In genomic region chr4:80321776-80322175, GRCh38 we compare ENCODE assay signal across 24 cellular contexts. TPM values are rescaled to one million over a fixed set of nuclear protein-coding genes. Genes with fewer than 3 reads are reported as not detected.
A peak's percentile ranks its signal among the peaks of the same experiment; 100 is the strongest.
DNase-seq lines count a peak whose midpoint lies in the region; ATAC-seq and TF ChIP-seq lines count a peak whose summit lies in the region.
"Had no signal": no experiment of that assay in that cellular context is flagged by ENCODE, and none has a peak within 500 bp of the region (broad histone marks: within the 10 kb centered on the region; RNA-seq: fewer than 3 reads in every experiment).

No MANE protein-coding gene starts in this region.

- H3K27me3 Mint-ChIP-seq in H9 (ENCODE audit: low read depth): peaks cover 11% of the 10 kb centered on the region

- H3K36me3 ChIP-seq in brain microvascular endothelial cell (replicated peaks) (no peaks in the 10 kb centered on the region), sigmoid colon (no peaks in the 10 kb centered on the region)
- H3K36me3 ChIP-seq: BLaER1 had no signal

- no peaks in the 10 kb centered on the region for H3K79me2 ChIP-seq in H9 (ENCODE audit: insufficient read depth, low read length)

- no peak overlapping the region for H3K4me2 ChIP-seq in H9 (ENCODE audit: insufficient read depth, insufficient read length, low read length)
- H3K4me2 ChIP-seq: BLaER1 had no signal

- no peak for TF ChIP-seq EP300 in sigmoid colon (IDR thresholded peaks at IDR 0.05)

- WGBS in H9 (ENCODE audit: extremely low coverage, insufficient read length, low lambda C conversion rate): no CpG with 5 or more reads among the region's 4 CpGs
- 73 to 80% methylated on average over 4 of the region's 4 CpGs for WGBS in sigmoid colon, 2 donors

- H3T11ph ChIP-seq in H9 (ENCODE audit: low read length): no peak overlapping the region

- H2BK20ac ChIP-seq in H9 (ENCODE audit: low read depth, low read length, poor library complexity, severe bottlenecking): no peak overlapping the region

- H3K4me3 ChIP-seq in brain microvascular endothelial cell (ENCODE audit: low read depth, low read length) (no peak overlapping the region), sigmoid colon (no peak overlapping the region)
- H3K4me3 ChIP-seq: BLaER1 had no signal

- H2BK120ac ChIP-seq in H9 (ENCODE audit: low read depth, low read length, poor library complexity, severe bottlenecking): no peak overlapping the region

- H2BK15ac ChIP-seq in H9 (ENCODE audit: low read depth, low read length): no peak overlapping the region

- H3K9ac ChIP-seq in H9 (ENCODE audit: extremely low read depth, insufficient read length, low read length): no peak overlapping the region
- H3K9ac ChIP-seq: BLaER1 had no signal

- no peak overlapping the region for H3K18ac ChIP-seq in H9 (ENCODE audit: insufficient read length, low read depth, low read length)

- no peaks in the 10 kb centered on the region for H3K79me1 ChIP-seq in H9 (ENCODE audit: insufficient read depth, low read depth, low read length, poor library complexity, severe bottlenecking)

- ATAC-seq in activated CD4-positive, CD25-positive, alpha-beta regulatory T cell treated with anti-CD3 and anti-CD28 coated beads, Interleukin-2, amount 50 U/mL, for 24 hours: no peak

- H3K4me1 Mint-ChIP-seq in H9: no peaks in the 10 kb centered on the region
- H3K4me1 Mint-ChIP-seq: CD4-positive, CD25-positive, alpha-beta regulatory T cell; IgD-negative memory B cell had no signal

- no peak overlapping the region for H3K27ac Mint-ChIP-seq in H9
- H3K27ac Mint-ChIP-seq: IgD-negative memory B cell had no signal

- H3K27ac ChIP-seq in H9 (ENCODE audit: insufficient read length, low read depth, low read length) (no peak overlapping the region), brain microvascular endothelial cell (no peak overlapping the region), sigmoid colon (no peak overlapping the region)
- H3K27ac ChIP-seq: BLaER1, RWPE1 had no signal

- H4K5ac ChIP-seq in H9 (ENCODE audit: insufficient read length, low read depth, low read length): no peak overlapping the region

- no peak overlapping the region for H2BK5ac ChIP-seq in H9 (ENCODE audit: insufficient read length, low read length)

- H2AK5ac ChIP-seq in H9 (ENCODE audit: insufficient read length, low read length): no peak overlapping the region

- in situ Hi-C loops in brain microvascular endothelial cell (cut with HindIII; ENCODE audit: low pct_ligation_motif_present, low sequenced_read_pairs): no loop called here

- H3K23ac ChIP-seq in H9 (ENCODE audit: insufficient read length, low read depth, low read length): no peak overlapping the region

- TF ChIP-seq CTCF in GM12872 (IDR thresholded peaks at IDR 0.05; ENCODE audit: insufficient read depth, low read depth, low read length) (0 out of 3 replicates have a peak, but pooled peaks have one; percentile 1), H9 (conservative IDR thresholded peaks at IDR 0.05) (peak; percentile 35; the same call in 2 of the 3 replicates), brain microvascular endothelial cell (IDR thresholded peaks at IDR 0.05; ENCODE audit: low read depth, low read length, missing control alignments) (peak; percentile 13), sigmoid colon (IDR thresholded peaks at IDR 0.05) (no peak)

- no peak overlapping the region for H2BK12ac ChIP-seq in H9 (ENCODE audit: insufficient read length, low read depth, low read length)

- no peak overlapping the region for H3K4me3 Mint-ChIP-seq in H9
- H3K4me3 Mint-ChIP-seq: CD4-positive, CD25-positive, alpha-beta regulatory T cell; IgD-negative memory B cell had no signal

- H4K91ac ChIP-seq in H9 (ENCODE audit: insufficient read length, low read depth, low read length): no peak overlapping the region

- H4K20me1 ChIP-seq in H9 (ENCODE audit: control insufficient read depth, insufficient read depth, insufficient read length): no peaks in the 10 kb centered on the region
- H4K20me1 ChIP-seq: BLaER1 had no signal

- DNase-seq in H9: no peak
- no peak for DNase-seq in brain microvascular endothelial cell
- DNase-seq in posterior vena cava (ENCODE audit: low spot score): peak; percentile 16
- DNase-seq in stimulated activated naive CD4-positive, alpha-beta T cell treated with Interleukin-2 at 50 U/mL for 16 hours (lab: John Stamatoyannopoulos, UW): no peak
- no peak for DNase-seq in T-helper 9 cell
- DNase-seq in sigmoid colon: no peak
- DNase-seq: CD4-positive, CD25-positive, alpha-beta regulatory T cell; DMS153; NCI-H1092; NCI-H1436; NCI-H187; NCI-H2081 treated with DMSO at 0.1 percent for 48 hours; NCI-H2171; NCI-H226; NCI-H510A; NCI-H69; SHP77; SW 1271 had no signal

- H3K27me3 ChIP-seq in H9 (ENCODE audit: insufficient read depth, low read length) (no peaks in the 10 kb centered on the region), brain microvascular endothelial cell (replicated peaks) (no peaks in the 10 kb centered on the region), sigmoid colon (no peaks in the 10 kb centered on the region)
- H3K27me3 ChIP-seq: BLaER1 had no signal

- H3K9me3 ChIP-seq in H9 (ENCODE audit: control insufficient read depth, low read depth, low read length) (no peaks in the 10 kb centered on the region), sigmoid colon (no peaks in the 10 kb centered on the region)
- H3K9me3 ChIP-seq: BLaER1 had no signal

- H3K14ac ChIP-seq in H9 (ENCODE audit: insufficient read depth, low read length): no peak overlapping the region

- no peaks in the 10 kb centered on the region for H3K9me3 Mint-ChIP-seq in H9
- H3K9me3 Mint-ChIP-seq: IgD-negative memory B cell had no signal

- H3K36me3 Mint-ChIP-seq in H9 (ENCODE audit: insufficient read depth in 1 of 3, low read depth in 3 of 3): no peaks in the 10 kb centered on the region
- H3K36me3 Mint-ChIP-seq: CD4-positive, CD25-positive, alpha-beta regulatory T cell; IgD-negative memory B cell had no signal

- no peak overlapping the region for H3K4ac ChIP-seq in H9 (ENCODE audit: low read depth, low read length)

- intact Hi-C loops in posterior vena cava (cut with DNase I): no loop called here
- intact Hi-C loops in sigmoid colon (cut with DNase I): no loop called here

- H3K4me1 ChIP-seq in H9 (ENCODE audit: insufficient read depth, low read length) (no peaks in the 10 kb centered on the region), sigmoid colon (no peaks in the 10 kb centered on the region)
- H3K4me1 ChIP-seq: BLaER1 had no signal

- no peak overlapping the region for H2AFZ ChIP-seq in H9 (ENCODE audit: low read length)

- no peak overlapping the region for H3K56ac ChIP-seq in H9 (ENCODE audit: insufficient read length, low read depth, low read length)

- no peak for TF ChIP-seq POLR2A in sigmoid colon (IDR thresholded peaks at IDR 0.05)

- no peaks in the 10 kb centered on the region for H3K23me2 ChIP-seq in H9 (ENCODE audit: insufficient read length, low read depth, low read length, poor library complexity, severe bottlenecking)

- H4K8ac ChIP-seq in H9 (replicated peaks; ENCODE audit: insufficient read length, low read depth, low read length): no peak overlapping the region

RNA-seq across cellular contexts. Expression of gene CFAP299, which starts 13.8 kb away (rescaled TPM):
- total RNA-seq in H9 (2021) (not detected in 2 replicates), posterior vena cava (not detected), sigmoid colon (1 to 10 TPM in 1 of 4 donors, not detected in 3; 1.4 TPM)
- polyA plus RNA-seq in sigmoid colon: not detected
- total RNA-seq: CD4-positive, CD25-positive, alpha-beta regulatory T cell; SK-MEL-5 had no signal
- polyA plus RNA-seq: CD4-positive, CD25-positive, alpha-beta regulatory T cell; IgD-negative memory B cell had no signal

RNA-seq across cellular contexts. Expression of gene FGF5, which starts 55.3 kb away (rescaled TPM):
- total RNA-seq in H9 (2021) (not detected in 2 replicates), posterior vena cava (not detected), sigmoid colon (1 to 10 TPM in 3 of 4 donors, under 1 TPM in 1; 0.33 to 6.2 (median 1.1) TPM)
- polyA plus RNA-seq in sigmoid colon: under 1 TPM in 1 of 3 donors, not detected in 2; 0.03 TPM
- total RNA-seq: CD4-positive, CD25-positive, alpha-beta regulatory T cell; SK-MEL-5 had no signal
- polyA plus RNA-seq: CD4-positive, CD25-positive, alpha-beta regulatory T cell; IgD-negative memory B cell had no signal

Comparison
In these comparisons a context has a peak if more than half of its experiments do, and no peak if none do; other contexts are left out.
1. CTCF ChIP-seq: peak in GM12872 (single experiment), H9 (single experiment) and brain microvascular endothelial cell (single experiment); none in sigmoid colon (0 of 4).